8 cellular contexts compared by ENCODE assay signal in the genomic region with DNA sequence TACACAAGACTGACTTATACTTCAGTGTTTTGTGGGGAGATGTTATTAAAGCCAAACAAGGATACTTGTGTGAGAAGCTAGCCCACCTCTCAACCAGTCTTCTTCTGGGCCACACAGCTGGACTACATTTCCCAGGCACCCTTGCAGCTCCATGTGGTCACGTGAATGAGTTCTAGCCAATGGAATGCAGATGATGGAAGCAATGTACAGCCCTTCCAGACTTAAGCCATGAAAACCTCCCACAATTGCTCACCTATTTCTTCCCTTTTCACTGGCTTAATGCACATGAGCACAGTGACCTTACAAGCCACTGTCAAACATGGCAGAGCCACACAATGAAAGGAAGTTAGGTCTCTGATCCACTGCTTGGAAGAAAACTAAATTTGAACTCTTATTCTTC. TPM values are rescaled to one million over a fixed set of nuclear protein-coding genes. Genes with fewer than 3 reads are reported as not detected.
DNase-seq lines count a peak whose midpoint lies in the region; ATAC-seq and TF ChIP-seq lines count a peak whose summit lies in the region.

No MANE protein-coding gene starts in this region.

- in situ Hi-C loops in HAP-1 (cut with MboI; ENCODE audit: low sequenced_read_pairs) (no loop called here), KBM-7 (cut with MboI; ENCODE audit: low pct_unique_long_range_greater_than_20kb, low sequenced_read_pairs) (no loop called here)

- no peak overlapping the region for H3K4me3 ChIP-seq in HAP-1
- no peak overlapping the region for H3K4me3 ChIP-seq in fibroblast of the aortic adventitia (ENCODE audit: low read depth, low read length)

- H3K27me3 ChIP-seq in HAP-1 (ENCODE audit: low read depth), result no peaks in the 10 kb centered on the region

- no peak for TF ChIP-seq CTCF in GM10248 (IDR thresholded peaks at IDR 0.05; ENCODE audit: control extremely low read depth, extremely low read depth, low read depth, missing control alignments)
- no peak for TF ChIP-seq CTCF in fibroblast of the aortic adventitia (IDR thresholded peaks at IDR 0.05; ENCODE audit: insufficient read depth, low read length)

- H3K4me1 ChIP-seq in HAP-1, result peaks cover 10% of the 10 kb centered on the region

- CTCF ChIA-PET in GM10248 (lab: Yijun Ruan, JAX), result no interaction called here

- intact Hi-C loops in sciatic nerve (cut with DNase I), result no loop called here

- no peaks in the 10 kb centered on the region for H3K36me3 ChIP-seq in HAP-1 (replicated peaks)

- peak; percentile 98 for ATAC-seq in SK-N-SH treated with all-trans-retinoic acid at 6 μM for 48 hours
- peak; percentile 69 for ATAC-seq in sciatic nerve

- POLR2A ChIA-PET in GM10248 (lab: Yijun Ruan, JAX), result no interaction called here

- H3K9me3 ChIP-seq in HAP-1, result no peaks in the 10 kb centered on the region

- DNase-seq in AG08395 (ENCODE audit: low spot score), result peak; percentile 54
- DNase-seq in GM10248 (ENCODE audit: extremely low spot score), result peak; percentile 42
- DNase-seq in HAP-1 (ENCODE audit: low spot score in 2 of 2), result peak; percentile 76 to 80
- DNase-seq in KBM-7, result peak; percentile 59
- DNase-seq in fibroblast of the aortic adventitia (ENCODE audit: low read depth), result peak; percentile 69
- DNase-seq in sciatic nerve (ENCODE audit: low spot score), result no peak
- DNase-seq in hippocampal formation (lab: John Stamatoyannopoulos, UW), result no peak

TF ChIP-seq in SK-N-SH treated with all-trans-retinoic acid at 6 μM for 48 hours, 23 proteins besides CTCF, POLR2A, EP300 and RAD21:
- TF ChIP-seq OSR1 (CRISPR knock-in tag; IDR thresholded peaks at IDR 0.05) (no peak), ZNF8 (CRISPR knock-in tag; IDR thresholded peaks at IDR 0.05) (no peak), RARB (CRISPR knock-in tag; IDR thresholded peaks at IDR 0.05) (no peak), ZFP30 (CRISPR knock-in tag; IDR thresholded peaks at IDR 0.05) (no peak), CSDC2 (CRISPR knock-in tag; IDR thresholded peaks at IDR 0.05) (no peak), TCF4 (CRISPR knock-in tag; IDR thresholded peaks at IDR 0.05; ENCODE audit: borderline replicate concordance) (no peak), SNAI2 (CRISPR knock-in tag; IDR thresholded peaks at IDR 0.05) (no peak), ZNF70 (CRISPR knock-in tag; IDR thresholded peaks at IDR 0.05) (no peak), ISL1 (CRISPR knock-in tag; IDR thresholded peaks at IDR 0.05) (no peak), ZNF565 (CRISPR knock-in tag; conservative IDR thresholded peaks at IDR 0.05; ENCODE audit: low read depth) (no peak), ESRRG (CRISPR knock-in tag; IDR thresholded peaks at IDR 0.05) (no peak), ZC3H10 (CRISPR knock-in tag; IDR thresholded peaks at IDR 0.05) (no peak), BACH2 (CRISPR knock-in tag; IDR thresholded peaks at IDR 0.05; ENCODE audit: borderline replicate concordance) (no peak), PPARA (CRISPR knock-in tag; IDR thresholded peaks at IDR 0.05; ENCODE audit: borderline replicate concordance) (no peak)
- TF ChIP-seq, protein P1, sequence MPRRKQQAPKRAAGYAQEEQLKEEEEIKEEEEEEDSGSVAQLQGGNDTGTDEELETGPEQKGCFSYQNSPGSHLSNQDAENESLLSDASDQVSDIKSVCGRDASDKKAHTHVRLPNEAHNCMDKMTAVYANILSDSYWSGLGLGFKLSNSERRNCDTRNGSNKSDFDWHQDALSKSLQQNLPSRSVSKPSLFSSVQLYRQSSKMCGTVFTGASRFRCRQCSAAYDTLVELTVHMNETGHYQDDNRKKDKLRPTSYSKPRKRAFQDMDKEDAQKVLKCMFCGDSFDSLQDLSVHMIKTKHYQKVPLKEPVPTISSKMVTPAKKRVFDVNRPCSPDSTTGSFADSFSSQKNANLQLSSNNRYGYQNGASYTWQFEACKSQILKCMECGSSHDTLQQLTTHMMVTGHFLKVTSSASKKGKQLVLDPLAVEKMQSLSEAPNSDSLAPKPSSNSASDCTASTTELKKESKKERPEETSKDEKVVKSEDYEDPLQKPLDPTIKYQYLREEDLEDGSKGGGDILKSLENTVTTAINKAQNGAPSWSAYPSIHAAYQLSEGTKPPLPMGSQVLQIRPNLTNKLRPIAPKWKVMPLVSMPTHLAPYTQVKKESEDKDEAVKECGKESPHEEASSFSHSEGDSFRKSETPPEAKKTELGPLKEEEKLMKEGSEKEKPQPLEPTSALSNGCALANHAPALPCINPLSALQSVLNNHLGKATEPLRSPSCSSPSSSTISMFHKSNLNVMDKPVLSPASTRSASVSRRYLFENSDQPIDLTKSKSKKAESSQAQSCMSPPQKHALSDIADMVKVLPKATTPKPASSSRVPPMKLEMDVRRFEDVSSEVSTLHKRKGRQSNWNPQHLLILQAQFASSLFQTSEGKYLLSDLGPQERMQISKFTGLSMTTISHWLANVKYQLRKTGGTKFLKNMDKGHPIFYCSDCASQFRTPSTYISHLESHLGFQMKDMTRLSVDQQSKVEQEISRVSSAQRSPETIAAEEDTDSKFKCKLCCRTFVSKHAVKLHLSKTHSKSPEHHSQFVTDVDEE (CRISPR knock-in tag; IDR thresholded peaks at IDR 0.05), result no peak
- TF ChIP-seq, protein P2, sequence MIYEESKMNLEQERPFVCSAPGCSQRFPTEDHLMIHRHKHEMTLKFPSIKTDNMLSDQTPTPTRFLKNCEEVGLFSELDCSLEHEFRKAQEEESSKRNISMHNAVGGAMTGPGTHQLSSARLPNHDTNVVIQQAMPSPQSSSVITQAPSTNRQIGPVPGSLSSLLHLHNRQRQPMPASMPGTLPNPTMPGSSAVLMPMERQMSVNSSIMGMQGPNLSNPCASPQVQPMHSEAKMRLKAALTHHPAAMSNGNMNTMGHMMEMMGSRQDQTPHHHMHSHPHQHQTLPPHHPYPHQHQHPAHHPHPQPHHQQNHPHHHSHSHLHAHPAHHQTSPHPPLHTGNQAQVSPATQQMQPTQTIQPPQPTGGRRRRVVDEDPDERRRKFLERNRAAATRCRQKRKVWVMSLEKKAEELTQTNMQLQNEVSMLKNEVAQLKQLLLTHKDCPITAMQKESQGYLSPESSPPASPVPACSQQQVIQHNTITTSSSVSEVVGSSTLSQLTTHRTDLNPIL (CRISPR knock-in tag; IDR thresholded peaks at IDR 0.05; ENCODE audit: low read depth), result no peak
- TF ChIP-seq, protein P3, sequence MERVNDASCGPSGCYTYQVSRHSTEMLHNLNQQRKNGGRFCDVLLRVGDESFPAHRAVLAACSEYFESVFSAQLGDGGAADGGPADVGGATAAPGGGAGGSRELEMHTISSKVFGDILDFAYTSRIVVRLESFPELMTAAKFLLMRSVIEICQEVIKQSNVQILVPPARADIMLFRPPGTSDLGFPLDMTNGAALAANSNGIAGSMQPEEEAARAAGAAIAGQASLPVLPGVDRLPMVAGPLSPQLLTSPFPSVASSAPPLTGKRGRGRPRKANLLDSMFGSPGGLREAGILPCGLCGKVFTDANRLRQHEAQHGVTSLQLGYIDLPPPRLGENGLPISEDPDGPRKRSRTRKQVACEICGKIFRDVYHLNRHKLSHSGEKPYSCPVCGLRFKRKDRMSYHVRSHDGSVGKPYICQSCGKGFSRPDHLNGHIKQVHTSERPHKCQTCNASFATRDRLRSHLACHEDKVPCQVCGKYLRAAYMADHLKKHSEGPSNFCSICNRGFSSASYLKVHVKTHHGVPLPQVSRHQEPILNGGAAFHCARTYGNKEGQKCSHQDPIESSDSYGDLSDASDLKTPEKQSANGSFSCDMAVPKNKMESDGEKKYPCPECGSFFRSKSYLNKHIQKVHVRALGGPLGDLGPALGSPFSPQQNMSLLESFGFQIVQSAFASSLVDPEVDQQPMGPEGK (CRISPR knock-in tag; IDR thresholded peaks at IDR 0.05; ENCODE audit: borderline replicate concordance), result no peak
- TF ChIP-seq, protein P4, sequence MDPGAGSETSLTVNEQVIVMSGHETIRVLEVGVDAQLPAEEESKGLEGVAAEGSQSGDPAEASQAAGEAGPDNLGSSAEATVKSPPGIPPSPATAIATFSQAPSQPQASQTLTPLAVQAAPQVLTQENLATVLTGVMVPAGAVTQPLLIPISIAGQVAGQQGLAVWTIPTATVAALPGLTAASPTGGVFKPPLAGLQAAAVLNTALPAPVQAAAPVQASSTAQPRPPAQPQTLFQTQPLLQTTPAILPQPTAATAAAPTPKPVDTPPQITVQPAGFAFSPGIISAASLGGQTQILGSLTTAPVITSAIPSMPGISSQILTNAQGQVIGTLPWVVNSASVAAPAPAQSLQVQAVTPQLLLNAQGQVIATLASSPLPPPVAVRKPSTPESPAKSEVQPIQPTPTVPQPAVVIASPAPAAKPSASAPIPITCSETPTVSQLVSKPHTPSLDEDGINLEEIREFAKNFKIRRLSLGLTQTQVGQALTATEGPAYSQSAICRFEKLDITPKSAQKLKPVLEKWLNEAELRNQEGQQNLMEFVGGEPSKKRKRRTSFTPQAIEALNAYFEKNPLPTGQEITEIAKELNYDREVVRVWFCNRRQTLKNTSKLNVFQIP (CRISPR knock-in tag; IDR thresholded peaks at IDR 0.05; ENCODE audit: borderline replicate concordance, low read depth), result no peak
- TF ChIP-seq, protein P5, sequence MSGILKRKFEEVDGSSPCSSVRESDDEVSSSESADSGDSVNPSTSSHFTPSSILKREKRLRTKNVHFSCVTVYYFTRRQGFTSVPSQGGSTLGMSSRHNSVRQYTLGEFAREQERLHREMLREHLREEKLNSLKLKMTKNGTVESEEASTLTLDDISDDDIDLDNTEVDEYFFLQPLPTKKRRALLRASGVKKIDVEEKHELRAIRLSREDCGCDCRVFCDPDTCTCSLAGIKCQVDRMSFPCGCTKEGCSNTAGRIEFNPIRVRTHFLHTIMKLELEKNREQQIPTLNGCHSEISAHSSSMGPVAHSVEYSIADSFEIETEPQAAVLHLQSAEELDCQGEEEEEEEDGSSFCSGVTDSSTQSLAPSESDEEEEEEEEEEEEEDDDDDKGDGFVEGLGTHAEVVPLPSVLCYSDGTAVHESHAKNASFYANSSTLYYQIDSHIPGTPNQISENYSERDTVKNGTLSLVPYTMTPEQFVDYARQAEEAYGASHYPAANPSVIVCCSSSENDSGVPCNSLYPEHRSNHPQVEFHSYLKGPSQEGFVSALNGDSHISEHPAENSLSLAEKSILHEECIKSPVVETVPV (CRISPR knock-in tag; IDR thresholded peaks at IDR 0.05), result no peak

RNA-seq across cellular contexts. Expression of a gene that starts 20.4 kb away (rescaled TPM):
- total RNA-seq in fibroblast of the aortic adventitia (ENCODE audit: low replicate concordance) (62.8 and 93.5 TPM in 2 replicates), sciatic nerve (89.8 TPM)

Comparison
In these comparisons a context has a peak if more than half of its experiments do, and no peak if none do; other contexts are left out.
1. DNase-seq: peak in AG08395 (single experiment), GM10248 (single experiment), HAP-1 (2 of 2), KBM-7 (single experiment) and fibroblast of the aortic adventitia (single experiment); none in sciatic nerve (single experiment) and hippocampal formation (0 of 2).